In the genomic region with DNA sequence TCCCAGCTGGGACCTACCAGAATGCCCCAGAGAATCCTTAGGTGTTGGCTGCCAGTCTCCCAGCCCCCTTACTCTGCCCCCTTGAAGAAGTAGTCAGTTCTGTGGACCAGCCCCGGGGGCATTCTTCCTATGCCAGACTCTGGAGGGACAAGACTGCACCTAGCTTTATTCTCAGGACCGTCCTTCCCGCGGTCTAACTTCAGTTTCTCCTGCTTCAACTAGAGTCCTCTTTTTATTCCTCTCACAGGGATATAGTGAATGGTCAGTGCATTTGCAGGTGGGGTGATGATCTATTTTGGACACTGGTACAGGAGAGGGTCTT, we compare ENCODE assay signal across 15 cellular contexts. TPM values are rescaled to one million over a fixed set of nuclear protein-coding genes. Genes with fewer than 3 reads are reported as not detected.
DNase-seq lines count a peak whose midpoint lies in the region; ATAC-seq, FAIRE-seq and TF ChIP-seq lines count a peak whose summit lies in the region.
"Had no signal": no experiment of that assay in that cellular context is flagged by ENCODE, and none has a peak within 500 bp of the region (broad histone marks: within the 10 kb centered on the region; RNA-seq: fewer than 3 reads in every experiment).

No MANE protein-coding gene starts in this region.

- peaks cover 16% of the 10 kb centered on the region for H3F3A ChIP-seq in neural progenitor cell (ENCODE audit: low read depth)

- peak overlapping the region; percentile 9 for H3K27ac Mint-ChIP-seq in neural progenitor cell
- H3K27ac Mint-ChIP-seq: activated CD4-positive, alpha-beta T cell treated with anti-CD3 and anti-CD28 coated beads, Interleukin-2, amount 10 ng/mL, durations not matched to agents 24 days and 14 days; nephron progenitor cell had no signal

- no peak overlapping the region for H3K4me2 ChIP-seq in neural progenitor cell

- peak; percentile 11 for ATAC-seq in Right ventricle myocardium inferior
- no peak for ATAC-seq in heart right ventricle

- TF ChIP-seq POLR2A in breast epithelium (IDR thresholded peaks at IDR 0.05), result no peak

- peaks cover 0 to 17% (median 8%) of the 10 kb centered on the region in 9 donors for H3K4me1 ChIP-seq in heart right ventricle
- peaks cover 7% of the 10 kb centered on the region for H3K4me1 ChIP-seq in neural progenitor cell
- H3K4me1 ChIP-seq in breast epithelium, result peaks cover 0 to 6% of the 10 kb centered on the region in 2 donors
- H3K4me1 ChIP-seq in kidney (ENCODE audit: control insufficient read depth in 1 of 2, insufficient read depth in 1 of 2, low read depth in 1 of 2, low read length in 2 of 2), result no peaks in the 10 kb centered on the region

- peaks cover 3% of the 10 kb centered on the region for H4K20me1 ChIP-seq in neural progenitor cell (ENCODE audit: low read depth)

- no peak overlapping the region for H3K9ac ChIP-seq in neural progenitor cell
- H3K9ac ChIP-seq in kidney (ENCODE audit: low read length in 2 of 2), result no peak overlapping the region

- peaks cover 6% of the 10 kb centered on the region for H3K27me3 Mint-ChIP-seq in neural progenitor cell (ENCODE audit: insufficient read depth, low read depth)

- peak overlapping the region in 1 of 10 donors; percentile 49 for H3K27ac ChIP-seq in heart right ventricle
- H3K27ac ChIP-seq in WERI-Rb-1, result peak overlapping the region; percentile 43
- H3K27ac ChIP-seq in neural progenitor cell, result no peak overlapping the region
- H3K27ac ChIP-seq in breast epithelium, result no peak overlapping the region
- no peak overlapping the region for H3K27ac ChIP-seq in kidney (ENCODE audit: low read depth in 2 of 2, low read length in 2 of 2)
- H3K27ac ChIP-seq: C4-2B, tibial artery had no signal

- no peak for DNase-seq in Right ventricle myocardium inferior (ENCODE audit: missing footprints)
- DNase-seq in heart right ventricle, result no peak
- no peak for DNase-seq in WERI-Rb-1
- no peak for DNase-seq in neural progenitor cell (ENCODE audit: low spot score)
- no peak for DNase-seq in breast epithelium (ENCODE audit: low spot score in 2 of 2)
- DNase-seq in kidney, result no peak
- DNase-seq in putamen (ENCODE audit: low spot score), result no peak
- DNase-seq in NCI-H1105 treated with DMSO at 0.1 percent for 48 hours (lab: John Stamatoyannopoulos, UW), result no peak
- DNase-seq: NCI-H187 treated with DMSO at 0.1 percent for 48 hours had no signal

- H3K36me3 ChIP-seq in heart right ventricle (peaks cover 0 to 21% (median 0%) of the 10 kb centered on the region in 9 donors), WERI-Rb-1 (peaks cover 13% of the 10 kb centered on the region), neural progenitor cell (no peaks in the 10 kb centered on the region), breast epithelium (no peaks in the 10 kb centered on the region), kidney (ENCODE audit: control insufficient read depth in 1 of 2, insufficient read depth in 2 of 2, low read length in 2 of 2) (no peaks in the 10 kb centered on the region)

- no peak overlapping the region for H3K4me3 Mint-ChIP-seq in neural progenitor cell

- no peaks in the 10 kb centered on the region for H3K36me3 Mint-ChIP-seq in neural progenitor cell

- H3K4me1 Mint-ChIP-seq in neural progenitor cell, result peaks cover 15% of the 10 kb centered on the region

- no peaks in the 10 kb centered on the region for H3K79me2 ChIP-seq in neural progenitor cell (ENCODE audit: low read depth)

- no peaks in the 10 kb centered on the region for H3K9me3 ChIP-seq in heart right ventricle
- H3K9me3 ChIP-seq in WERI-Rb-1 (ENCODE audit: severe bottlenecking), result no peaks in the 10 kb centered on the region
- no peaks in the 10 kb centered on the region for H3K9me3 ChIP-seq in neural progenitor cell (ENCODE audit: low read depth)
- H3K9me3 ChIP-seq in breast epithelium, result no peaks in the 10 kb centered on the region
- no peaks in the 10 kb centered on the region for H3K9me3 ChIP-seq in kidney (ENCODE audit: control insufficient read depth in 1 of 2, low read length in 2 of 2)
- H3K9me3 ChIP-seq: tibial artery had no signal

- no peaks in the 10 kb centered on the region for H3K9me3 Mint-ChIP-seq in neural progenitor cell
- H3K9me3 Mint-ChIP-seq: activated CD4-positive, alpha-beta T cell treated with anti-CD3 and anti-CD28 coated beads, Interleukin-2, amount 10 ng/mL, durations not matched to agents 24 days and 14 days; nephron progenitor cell had no signal

- no peak overlapping the region for H3K4me3 ChIP-seq in heart right ventricle
- H3K4me3 ChIP-seq in WERI-Rb-1 (ENCODE audit: low read depth, low read length), result no peak overlapping the region
- H3K4me3 ChIP-seq in neural progenitor cell, result no peak overlapping the region
- H3K4me3 ChIP-seq in breast epithelium, result no peak overlapping the region
- H3K4me3 ChIP-seq in kidney (ENCODE audit: low read length in 2 of 2), result no peak overlapping the region
- H3K4me3 ChIP-seq: tibial artery had no signal

- FAIRE-seq in kidney (lab: Jason Lieb, UNC), result no peak
- FAIRE-seq: frontal cortex had no signal

- intact Hi-C loops in Right ventricle myocardium inferior (cut with DNase I), result loop anchor here (5.0 to 10.0 kb wide), 2 partner anchors 175 to 442 kb away; a partner anchor contains a TSS
- intact Hi-C loops in heart right ventricle (cut with DNase I), result loop anchor here in 8 of 10 donors (1.0 to 10.0 kb wide), 5 partner anchors 80 to 175 kb away; a partner anchor contains a TSS
- intact Hi-C loops in breast epithelium (cut with DNase I; ENCODE audit: low total_unique reads), result loop anchor here (5.0 kb wide), 1 partner anchor 80 kb away; no protein-coding TSS in a partner anchor
- intact Hi-C loops in kidney (cut with DNase I), result loop anchor here (5.0 kb wide), 1 partner anchor 80 kb away; no protein-coding TSS in a partner anchor

- WGBS in heart right ventricle, 2 donors, result 76 to 77% methylated on average over 4 of the region's 4 CpGs

- H3K27me3 ChIP-seq in heart right ventricle, result no peaks in the 10 kb centered on the region
- no peaks in the 10 kb centered on the region for H3K27me3 ChIP-seq in WERI-Rb-1 (ENCODE audit: insufficient read depth, low read depth, severe bottlenecking)
- no peaks in the 10 kb centered on the region for H3K27me3 ChIP-seq in neural progenitor cell
- no peaks in the 10 kb centered on the region for H3K27me3 ChIP-seq in breast epithelium

- no peak for TF ChIP-seq CTCF in heart right ventricle (IDR thresholded peaks at IDR 0.05)
- TF ChIP-seq CTCF in WERI-Rb-1 (IDR thresholded peaks at IDR 0.05; ENCODE audit: low read depth, low read length), result no peak
- TF ChIP-seq CTCF in neural progenitor cell (IDR thresholded peaks at IDR 0.05), result no peak
- no peak for TF ChIP-seq CTCF in breast epithelium (IDR thresholded peaks at IDR 0.05)
- TF ChIP-seq CTCF in kidney (IDR thresholded peaks at IDR 0.05; ENCODE audit: borderline replicate concordance, extremely low read depth, insufficient read depth), result no peak

- H2AFZ ChIP-seq in neural progenitor cell (replicated peaks), result no peak overlapping the region

RNA-seq across cellular contexts. Expression of a gene that starts 35.9 kb away (rescaled TPM):
- 1.3 TPM for total RNA-seq in Right ventricle myocardium inferior
- total RNA-seq in heart right ventricle, result 1 to 10 TPM in 6 of 10 donors, under 1 TPM in 4; 0.34 to 2.7 (median 1.2) TPM
- polyA plus RNA-seq in heart right ventricle, result 1 to 10 TPM; 1.2 to 4.4 TPM
- 29.5 and 87.4 TPM in 2 replicates for total RNA-seq in neural progenitor cell (ENCODE audit: low replicate concordance)
- total RNA-seq in breast epithelium, result 10 to 100 TPM; 26.7 to 75.8 (median 36.1) TPM
- total RNA-seq in kidney, result 16.9 TPM
- 2.3 TPM for polyA plus RNA-seq in kidney (ENCODE audit: insufficient read depth, low read depth, low replicate concordance)
- total RNA-seq: A172; activated CD4-positive, alpha-beta T cell treated with anti-CD3 and anti-CD28 coated beads, Interleukin-2, amount 10 ng/mL, durations not matched to agents 24 days and 14 days had no signal

RNA-seq across cellular contexts. Expression of a gene that starts 56.2 kb away (rescaled TPM):
- total RNA-seq in Right ventricle myocardium inferior, result 13.9 TPM
- 10 to 100 TPM; 12.7 to 18.0 (median 13.7) TPM for total RNA-seq in heart right ventricle
- polyA plus RNA-seq in heart right ventricle, result 10 to 100 TPM in 1 of 2 donors, 1 to 10 TPM in 1; 8.9 to 12.9 TPM
- total RNA-seq in neural progenitor cell (ENCODE audit: low replicate concordance), result 2.7 and 6.9 TPM in 2 replicates
- total RNA-seq in breast epithelium, result 10 to 100 TPM in 1 of 3 donors, 1 to 10 TPM in 2; 5.1 to 11.0 (median 5.6) TPM
- 33.2 TPM for total RNA-seq in kidney
- 14.0 TPM for polyA plus RNA-seq in kidney (ENCODE audit: insufficient read depth, low read depth, low replicate concordance)
